Comparison of ENCODE assay signal across 20 cellular contexts in the genomic region with DNA sequence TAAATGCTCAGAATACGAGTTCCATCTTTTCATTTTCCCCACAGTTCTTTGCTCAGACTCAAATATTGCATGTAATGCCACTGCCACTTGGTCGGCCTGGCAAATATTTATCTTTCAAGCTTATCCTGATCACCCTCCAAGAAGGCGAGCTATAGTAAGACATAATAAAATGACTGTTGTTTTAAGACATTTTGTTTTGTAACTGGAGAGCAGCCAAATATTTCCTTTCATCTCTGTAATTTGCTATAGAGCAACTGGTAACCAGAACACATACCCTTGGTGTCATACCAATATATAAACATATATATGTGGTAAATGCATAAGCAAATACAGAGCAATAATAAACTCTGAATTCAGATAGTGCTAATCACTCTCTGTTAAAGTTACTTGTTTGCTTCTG.
"Had no signal": no experiment of that assay in that cellular context is flagged by ENCODE, and none has a peak within 500 bp of the region (broad histone marks: within the 10 kb centered on the region; RNA-seq: fewer than 3 reads in every experiment).

No MANE protein-coding gene starts in this region.

- H3K9me3 Mint-ChIP-seq: activated B cell treated with CpG ODN at 0.5 μM for 24 hours; activated CD8-positive, alpha-beta T cell treated with anti-CD3 and anti-CD28 coated beads for 36 hours; activated naive CD4-positive, alpha-beta T cell treated with anti-CD3 and anti-CD28 coated beads, Interleukin-2, amount 10 ng/mL, durations not matched to agents 7 days and 5 days; activated naive CD8-positive, alpha-beta T cell treated with anti-CD3 and anti-CD28 coated beads, Interleukin-2, amount 50 U/mL, for 24 hours; central memory CD8-positive, alpha-beta T cell; naive B cell; neural progenitor cell; stimulated activated memory B cell treated with anti-CD40 and anti-IgM and Interleukin-4, amounts not matched to agents 10 μg/mL and 1 μg/mL and 100 μg/mL, for 72 hours; T-cell had no signal

- H2AFZ ChIP-seq: neural progenitor cell had no signal

- H3K4me3 Mint-ChIP-seq: activated B cell treated with CpG ODN at 0.5 μM for 24 hours; activated CD8-positive, alpha-beta T cell treated with anti-CD3 and anti-CD28 coated beads for 36 hours; activated naive CD4-positive, alpha-beta T cell treated with anti-CD3 and anti-CD28 coated beads, Interleukin-2, amount 10 ng/mL, durations not matched to agents 7 days and 5 days; activated naive CD8-positive, alpha-beta T cell treated with anti-CD3 and anti-CD28 coated beads, Interleukin-2, amount 50 U/mL, for 24 hours; central memory CD8-positive, alpha-beta T cell; neural progenitor cell; stimulated activated memory B cell treated with anti-CD40 and anti-IgM and Interleukin-4, amounts not matched to agents 10 μg/mL and 1 μg/mL and 100 μg/mL, for 72 hours; T-cell had no signal

- H3K27ac Mint-ChIP-seq: activated B cell treated with CpG ODN at 0.5 μM for 24 hours; activated CD8-positive, alpha-beta T cell treated with anti-CD3 and anti-CD28 coated beads for 36 hours; activated naive CD4-positive, alpha-beta T cell treated with anti-CD3 and anti-CD28 coated beads, Interleukin-2, amount 10 ng/mL, durations not matched to agents 7 days and 5 days; activated naive CD8-positive, alpha-beta T cell treated with anti-CD3 and anti-CD28 coated beads, Interleukin-2, amount 50 U/mL, for 24 hours; naive B cell; stimulated activated memory B cell treated with anti-CD40 and anti-IgM and Interleukin-4, amounts not matched to agents 10 μg/mL and 1 μg/mL and 100 μg/mL, for 72 hours had no signal

- H3K27me3 ChIP-seq: heart right ventricle, neural progenitor cell had no signal

- DNase-seq: activated B cell treated with CpG ODN at 0.5 μM for 24 hours; activated CD4-positive, alpha-beta T cell treated with anti-CD3 and anti-CD28 coated beads for 4 hours; activated CD8-positive, alpha-beta T cell treated with anti-CD3 and anti-CD28 coated beads for 36 hours; activated naive CD4-positive, alpha-beta T cell treated with anti-CD3 and anti-CD28 coated beads, Interleukin-2, amount 10 ng/mL, durations not matched to agents 7 days and 5 days; activated naive CD8-positive, alpha-beta T cell treated with anti-CD3 and anti-CD28 coated beads, Interleukin-2, amount 50 U/mL, for 24 hours; activated T-cell treated with anti-CD3 and anti-CD28 coated beads, Interleukin-2, amount 50 U/mL, for 1 hour; anterior cingulate cortex; cortex of kidney; effector CD4-positive, alpha-beta T cell; heart right ventricle; left ventricle myocardium superior; naive B cell; spleen; stimulated activated CD4-positive, alpha-beta T cell treated with anti-CD3 and anti-CD28 coated beads, Interleukin-4, amount 100 ng/mL, for 4 hours; T-cell had no signal

- H3K9ac ChIP-seq: neural progenitor cell had no signal

- ATAC-seq: activated CD8-positive, alpha-beta T cell treated with anti-CD3 and anti-CD28 coated beads for 36 hours; activated naive CD8-positive, alpha-beta T cell treated with anti-CD3 and anti-CD28 coated beads, Interleukin-2, amount 50 U/mL, for 24 hours; heart right ventricle; left ventricle myocardium superior; sciatic nerve; stimulated activated memory B cell treated with anti-CD40 and anti-IgM and Interleukin-4, amounts not matched to agents 10 μg/mL and 1 μg/mL and 100 μg/mL, for 72 hours; T-cell had no signal

- H3K4me1 ChIP-seq: neural progenitor cell had no signal

- H3K9me3 ChIP-seq: heart right ventricle, spleen, thoracic aorta had no signal

- H3K36me3 Mint-ChIP-seq: naive B cell; neural progenitor cell; stimulated activated memory B cell treated with anti-CD40 and anti-IgM and Interleukin-4, amounts not matched to agents 10 μg/mL and 1 μg/mL and 100 μg/mL, for 72 hours; T-cell had no signal

- H3K27me3 Mint-ChIP-seq: activated CD8-positive, alpha-beta T cell treated with anti-CD3 and anti-CD28 coated beads for 36 hours; activated naive CD8-positive, alpha-beta T cell treated with anti-CD3 and anti-CD28 coated beads, Interleukin-2, amount 50 U/mL, for 24 hours; central memory CD8-positive, alpha-beta T cell; stimulated activated memory B cell treated with anti-CD40 and anti-IgM and Interleukin-4, amounts not matched to agents 10 μg/mL and 1 μg/mL and 100 μg/mL, for 72 hours; T-cell had no signal

- H3K4me3 ChIP-seq: heart right ventricle, neural progenitor cell, spleen, thoracic aorta had no signal

- H3K36me3 ChIP-seq: heart right ventricle, neural progenitor cell, spleen, thoracic aorta had no signal

- H3K4me2 ChIP-seq: neural progenitor cell had no signal

- H3K27ac ChIP-seq: heart right ventricle, neural progenitor cell, spleen had no signal
